ENCODE assay signal across 22 cellular contexts in genomic region chr6:167311286-167311685, GRCh38. TPM values are rescaled to one million over a fixed set of nuclear protein-coding genes. Genes with fewer than 3 reads are reported as not detected.
DNase-seq lines count a peak whose midpoint lies in the region; ATAC-seq and TF ChIP-seq lines count a peak whose summit lies in the region.
"Had no signal": no experiment of that assay in that cellular context is flagged by ENCODE, and none has a peak within 500 bp of the region (broad histone marks: within the 10 kb centered on the region; RNA-seq: fewer than 3 reads in every experiment).

No MANE protein-coding gene starts in this region.

- WGBS in mesenchymal stem cell: 92% methylated on average over 2 of the region's 2 CpGs
- 81 to 90% methylated on average over 2 of the region's 2 CpGs for WGBS in sigmoid colon, 2 donors

- TF ChIP-seq POLR2A in sigmoid colon (IDR thresholded peaks at IDR 0.05): no peak

- no peak overlapping the region for H3K4ac ChIP-seq in mesenchymal stem cell (ENCODE audit: low read depth in 1 of 2, low read length in 2 of 2)

- H3K23ac ChIP-seq in mesenchymal stem cell (ENCODE audit: low read length in 2 of 2): no peak overlapping the region

- intact Hi-C loops in sigmoid colon (cut with DNase I): loop anchor here (5.0 kb wide), 1 partner anchor 41 kb away; no protein-coding TSS in a partner anchor

- H3K36me3 ChIP-seq in mesenchymal stem cell (ENCODE audit: control insufficient read depth in 1 of 2, insufficient read depth in 2 of 2, low read depth in 1 of 2, low read length in 2 of 2) (no peaks in the 10 kb centered on the region), sigmoid colon (no peaks in the 10 kb centered on the region), GM23338 (ENCODE audit: insufficient read depth) (no peaks in the 10 kb centered on the region)
- H3K36me3 ChIP-seq: colonic mucosa, ovary had no signal

- peaks cover 10% of the 10 kb centered on the region; the same call in 1 of the 2 replicates for H3F3A ChIP-seq in GM23338 (replicated peaks; ENCODE audit: low read depth)

- TF ChIP-seq EP300 in sigmoid colon (IDR thresholded peaks at IDR 0.05): no peak

- H4K8ac ChIP-seq in mesenchymal stem cell (ENCODE audit: low read length): no peak overlapping the region

- H3K4me3 ChIP-seq in mesenchymal stem cell (ENCODE audit: insufficient read depth in 1 of 2, low read depth in 1 of 2, low read length in 2 of 2) (no peak overlapping the region), sigmoid colon (no peak overlapping the region), GM23338 (no peak overlapping the region)
- H3K4me3 ChIP-seq: colonic mucosa, ovary had no signal

- H3K9me2 ChIP-seq in GM23338 (ENCODE audit: insufficient read depth): 0 out of 2 replicates have a peak, but pooled peaks cover 7% of the 10 kb centered on the region

- H3K9me3 Mint-ChIP-seq in GM23338: peaks cover 5% of the 10 kb centered on the region; the same call in 1 of the 3 replicates
- H3K9me3 Mint-ChIP-seq: activated CD8-positive, alpha-beta T cell treated with anti-CD3 and anti-CD28 coated beads for 36 hours; immature natural killer cell had no signal

- peaks cover 16% of the 10 kb centered on the region for H3K27me3 Mint-ChIP-seq in GM23338 (ENCODE audit: insufficient read depth, low read depth, poor library complexity)
- H3K27me3 Mint-ChIP-seq: activated CD8-positive, alpha-beta T cell treated with anti-CD3 and anti-CD28 coated beads for 36 hours had no signal

- H3K27ac ChIP-seq in mesenchymal stem cell (ENCODE audit: low read length, poor library complexity, severe bottlenecking) (no peak overlapping the region), sigmoid colon (peak overlapping the region in 2 of 4 donors; percentile 65 to 66), GM23338 (ENCODE audit: low read depth) (no peak overlapping the region)
- H3K27ac ChIP-seq: colonic mucosa, ovary had no signal

- peaks cover 4% of the 10 kb centered on the region for H3K9me3 ChIP-seq in mesenchymal stem cell (ENCODE audit: control insufficient read depth, low read length)
- no peaks in the 10 kb centered on the region for H3K9me3 ChIP-seq in sigmoid colon
- H3K9me3 ChIP-seq: colonic mucosa, ovary had no signal

- H4K91ac ChIP-seq in mesenchymal stem cell (ENCODE audit: low read length): no peak overlapping the region

- H3K4me2 ChIP-seq in mesenchymal stem cell (ENCODE audit: low read length, poor library complexity, severe bottlenecking): no peak overlapping the region
- no peak overlapping the region for H3K4me2 ChIP-seq in GM23338

- no peaks in the 10 kb centered on the region for H3K79me1 ChIP-seq in mesenchymal stem cell (replicated peaks; ENCODE audit: low read length, poor library complexity, severe bottlenecking)

- H3K18ac ChIP-seq in mesenchymal stem cell (ENCODE audit: low read depth in 1 of 2, low read length in 2 of 2): no peak overlapping the region

- H3K9ac ChIP-seq in mesenchymal stem cell (ENCODE audit: low read length): no peak overlapping the region

- H2AK5ac ChIP-seq in mesenchymal stem cell (ENCODE audit: low read length, severe bottlenecking): no peak overlapping the region

- H3K4me3 Mint-ChIP-seq in GM23338: no peak overlapping the region
- H3K4me3 Mint-ChIP-seq: activated CD8-positive, alpha-beta T cell treated with anti-CD3 and anti-CD28 coated beads for 36 hours; immature natural killer cell had no signal

- H3K14ac ChIP-seq in mesenchymal stem cell (ENCODE audit: low read length in 2 of 2): no peak overlapping the region

- H3K27me3 ChIP-seq in mesenchymal stem cell (ENCODE audit: control insufficient read depth in 1 of 2, insufficient read depth in 1 of 2, low read length in 2 of 2): peaks cover 7 to 9% of the 10 kb centered on the region in 2 experiments
- no peaks in the 10 kb centered on the region for H3K27me3 ChIP-seq in sigmoid colon
- no peaks in the 10 kb centered on the region for H3K27me3 ChIP-seq in GM23338 (ENCODE audit: insufficient read depth)
- H3K27me3 ChIP-seq: colonic mucosa, ovary had no signal

- peaks cover 37% of the 10 kb centered on the region for H3K4me1 Mint-ChIP-seq in GM23338
- H3K4me1 Mint-ChIP-seq: immature natural killer cell had no signal

- H2BK5ac ChIP-seq in mesenchymal stem cell (ENCODE audit: low read depth, low read length, poor library complexity, severe bottlenecking): no peak overlapping the region

- H2AFZ ChIP-seq in mesenchymal stem cell (ENCODE audit: low read depth, low read length) (no peak overlapping the region), GM23338 (no peak overlapping the region)

- peaks cover 4% of the 10 kb centered on the region; the same call in 2 of the 3 replicates for H3K36me3 Mint-ChIP-seq in GM23338 (ENCODE audit: low read depth)
- H3K36me3 Mint-ChIP-seq: immature natural killer cell had no signal

- H3K4me1 ChIP-seq in mesenchymal stem cell (ENCODE audit: control insufficient read depth, insufficient read depth, low read depth, low read length): peaks cover 5% of the 10 kb centered on the region
- H3K4me1 ChIP-seq in sigmoid colon: peaks cover 0 to 24% (median 13%) of the 10 kb centered on the region in 4 donors
- peaks cover 17% of the 10 kb centered on the region for H3K4me1 ChIP-seq in GM23338 (ENCODE audit: insufficient read depth)
- H3K4me1 ChIP-seq: colonic mucosa had no signal

- ATAC-seq in SK-N-SH treated with all-trans-retinoic acid at 6 μM for 48 hours: peak; percentile 27; the same call in 1 of the 3 replicates
- no peak for ATAC-seq in GM23338
- ATAC-seq: activated CD8-positive, alpha-beta T cell treated with anti-CD3 and anti-CD28 coated beads for 36 hours; left ventricle myocardium superior; stimulated activated naive CD8-positive, alpha-beta T cell treated with anti-CD3 and anti-CD28 coated beads, Interleukin-15, Interleukin-2, amounts not matched to agents 100 U/mL and 50 U/mL, for 24 hours had no signal

- peak overlapping the region; percentile 46 for H2BK120ac ChIP-seq in mesenchymal stem cell (ENCODE audit: low read depth, low read length)

- no peak for TF ChIP-seq CTCF in sigmoid colon (IDR thresholded peaks at IDR 0.05)
- no peak for TF ChIP-seq CTCF in GM23338 (conservative IDR thresholded peaks at IDR 0.05; ENCODE audit: low read depth in 2 of 2)

- peak; percentile 42 for DNase-seq in cerebellum (ENCODE audit: low spot score)
- no peak for DNase-seq in mesenchymal stem cell
- peak; percentile 78 for DNase-seq in sigmoid colon
- DNase-seq in GM23338 (ENCODE audit: low spot score): no peak
- no peak for DNase-seq in effector CD8-positive, alpha-beta T cell (lab: John Stamatoyannopoulos, UW)
- DNase-seq in DMS153 treated with DMSO at 0.1 percent for 48 hours (lab: John Stamatoyannopoulos, UW; ENCODE audit: unreplicated experiment): no peak
- DNase-seq: activated CD8-positive, alpha-beta T cell treated with anti-CD3 and anti-CD28 coated beads for 36 hours; activated naive CD4-positive, alpha-beta T cell treated with anti-CD3 and anti-CD28 coated beads, Interleukin-2, amount 50 U/mL, for 16 hours; activated T-cell treated with anti-CD3 and anti-CD28 coated beads, Interleukin-2, amount 50 U/mL, for 1 hour; colonic mucosa; glutamatergic neuron; HCEC 1CT; immature natural killer cell; left ventricle myocardium superior; NCI-H526 treated with DMSO at 0.1 percent for 48 hours; ovary; stimulated activated CD4-positive, alpha-beta T cell treated with anti-CD3 and anti-CD28 coated beads, Interleukin-2, amount 100 ng/mL, for 24 hours; stimulated activated naive CD8-positive, alpha-beta T cell treated with anti-CD3 and anti-CD28 coated beads, Interleukin-15, Interleukin-2, amounts not matched to agents 100 U/mL and 50 U/mL, for 24 hours; T1000; trophoblast cell had no signal

- no peaks in the 10 kb centered on the region for H4K20me1 ChIP-seq in GM23338 (replicated peaks; ENCODE audit: insufficient read depth)

- H3K27ac Mint-ChIP-seq in GM23338: no peak overlapping the region
- H3K27ac Mint-ChIP-seq: activated CD8-positive, alpha-beta T cell treated with anti-CD3 and anti-CD28 coated beads for 36 hours; immature natural killer cell had no signal

- no peak overlapping the region for H2BK15ac ChIP-seq in mesenchymal stem cell (ENCODE audit: low read depth, poor library complexity, severe bottlenecking)

- no peaks in the 10 kb centered on the region for H3K79me2 ChIP-seq in GM23338 (replicated peaks; ENCODE audit: insufficient read depth)

- H2BK12ac ChIP-seq in mesenchymal stem cell (ENCODE audit: low read length in 2 of 2): no peak overlapping the region

TF ChIP-seq in SK-N-SH treated with all-trans-retinoic acid at 6 μM for 48 hours, 23 proteins besides CTCF, POLR2A, EP300 and RAD21 (continues in another document):
- TF ChIP-seq ESRRG (CRISPR knock-in tag; IDR thresholded peaks at IDR 0.05) (no peak), PPARA (CRISPR knock-in tag; IDR thresholded peaks at IDR 0.05; ENCODE audit: borderline replicate concordance) (no peak), RARB (CRISPR knock-in tag; IDR thresholded peaks at IDR 0.05) (no peak), CSDC2 (CRISPR knock-in tag; IDR thresholded peaks at IDR 0.05) (no peak)

TF ChIP-seq in GM23338, 12 proteins besides CTCF, POLR2A, EP300 and RAD21:
- TF ChIP-seq JUNB (IDR thresholded peaks at IDR 0.05; ENCODE audit: unreplicated experiment) (no peak), ZNF331 (CRISPR knock-in tag; IDR thresholded peaks at IDR 0.05; ENCODE audit: low read depth) (no peak), EZH2phosphoT487 (IDR thresholded peaks at IDR 0.05; ENCODE audit: unreplicated experiment) (no peak), STAT1 (IDR thresholded peaks at IDR 0.05; ENCODE audit: unreplicated experiment) (no peak)

RNA-seq across cellular contexts. Expression of gene TTLL2, which starts 13.6 kb away (rescaled TPM):
- total RNA-seq in cerebellum (not detected), sigmoid colon (not detected)
- polyA plus RNA-seq in mesenchymal stem cell (2013, experiment 1 of 2): not detected
- polyA plus RNA-seq in mesenchymal stem cell (2013, experiment 2 of 2): not detected
- polyA plus RNA-seq in sigmoid colon (not detected), GM23338 (2016; fragmentation: Nextera tagmentation; extraction: Ambion mirVana) (0.14 TPM in 1 of 2 replicates, not detected in the other)
- not detected in 2 replicates for total RNA-seq in GM23338 (2014; rRNA removed; shearing (Covaris generic))
- total RNA-seq: activated CD8-positive, alpha-beta T cell treated with anti-CD3 and anti-CD28 coated beads for 36 hours; colonic mucosa; Daoy; left ventricle myocardium superior; ovary had no signal
- polyA plus RNA-seq: immature natural killer cell, ovary had no signal

RNA-seq across cellular contexts. Expression of gene UNC93A, which starts 20.2 kb away (rescaled TPM):
- total RNA-seq in cerebellum: not detected
- polyA plus RNA-seq in mesenchymal stem cell (2013, experiment 1 of 2): not detected
- polyA plus RNA-seq in mesenchymal stem cell (2013, experiment 2 of 2): not detected
- not detected for total RNA-seq in sigmoid colon
- under 1 TPM in 1 of 3 donors, not detected in 2; 0.45 TPM for polyA plus RNA-seq in sigmoid colon
- 0.28 TPM in 1 of 2 replicates, not detected in the other for total RNA-seq in GM23338 (2014; rRNA removed; shearing (Covaris generic))
- polyA plus RNA-seq in GM23338 (2016; fragmentation: Nextera tagmentation; extraction: Ambion mirVana): 0.18 and 0.47 TPM in 2 replicates
- total RNA-seq: activated CD8-positive, alpha-beta T cell treated with anti-CD3 and anti-CD28 coated beads for 36 hours; Daoy; left ventricle myocardium superior had no signal
- polyA plus RNA-seq: immature natural killer cell, ovary had no signal

Comparison
In these comparisons a context has a peak if more than half of its experiments do, and no peak if none do; other contexts are left out.
1. DNase-seq: peak in cerebellum (single experiment) and sigmoid colon (single experiment); none in mesenchymal stem cell (single experiment), GM23338 (single experiment), effector CD8-positive, alpha-beta T cell (single experiment) and DMS153 treated with DMSO at 0.1 percent for 48 hours (single experiment).